ENCODE assay signal across 8 cellular contexts in genomic region chr4:182624281-182624680, GRCh38.
"Had no signal": no experiment of that assay in that cellular context is flagged by ENCODE, and none has a peak within 500 bp of the region (broad histone marks: within the 10 kb centered on the region; RNA-seq: fewer than 3 reads in every experiment).

No MANE protein-coding gene starts in this region.

- DNase-seq: GM23248, GOT3, H7, HCEC 1CT, HFFc6, IMR-90, KG1 had no signal

- H3K9ac ChIP-seq: GM23248 had no signal

- H3K4me3 ChIP-seq: GM23248, K562 had no signal

- H3K4me3 Mint-ChIP-seq: HFFc6 had no signal

- H3K27ac ChIP-seq: GM23248 had no signal

- H3K9me3 Mint-ChIP-seq: HFFc6 had no signal

- H3K27ac Mint-ChIP-seq: HFFc6 had no signal

- H2AFZ ChIP-seq: GM23248 had no signal
